ENCODE assay signal across 8 cellular contexts in genomic region chr1:21255284-21255942, GRCh38. TPM values are rescaled to one million over a fixed set of nuclear protein-coding genes. Genes with fewer than 3 reads are reported as not detected.
A peak's percentile ranks its signal among the peaks of the same experiment; 100 is the strongest.
DNase-seq lines count a peak whose midpoint lies in the region; ATAC-seq, FAIRE-seq and TF ChIP-seq lines count a peak whose summit lies in the region.

No MANE protein-coding gene starts in this region.

- no peak overlapping the region for H3K9ac ChIP-seq in SK-N-SH

- intact Hi-C loops in pancreas (cut with DNase I) (loop anchor here in 1 of 3 donors (2.0 to 5.0 kb wide), 2 partner anchors 82 to 113 kb away; no protein-coding TSS in a partner anchor), tibial artery (cut with DNase I; ENCODE audit: low total_unique reads) (no loop called here)

- H3K79me2 ChIP-seq in SK-N-SH (ENCODE audit: insufficient read depth): no peaks in the 10 kb centered on the region

- CTCF ChIA-PET in SK-N-SH (lab: Yijun Ruan, JAX): interaction anchor here (0.6 to 9.8 kb wide), 58 partner anchors 9 to 768 kb away, joined by 3 to 253 read pairs (median 6); partner anchors contain the start of gene ALPL

- no peaks in the 10 kb centered on the region for H4K20me1 ChIP-seq in SK-N-SH (ENCODE audit: insufficient read depth)

- peaks cover 3% of the 10 kb centered on the region for H3F3A ChIP-seq in SK-N-SH (replicated peaks; ENCODE audit: insufficient read depth)

- TF ChIP-seq CTCF in SK-N-SH (IDR thresholded peaks at IDR 0.05) (peak; percentile 86), pancreas (IDR thresholded peaks at IDR 0.05) (peak; percentile 64 to 75 (median 66)), tibial artery (IDR thresholded peaks at IDR 0.05) (peak; percentile 84 to 90)

- peak; percentile 99 for TF ChIP-seq RAD21 in SK-N-SH (IDR thresholded peaks at IDR 0.05; ENCODE audit: low read length)

- H3K4me1 ChIP-seq in SK-N-SH (ENCODE audit: control insufficient read depth in 1 of 2, insufficient read depth in 2 of 2, low read depth in 1 of 2, low read length in 1 of 2): peaks cover 8 to 37% of the 10 kb centered on the region in 2 experiments; a peak in 2 of 4 replicates
- peaks cover 34 to 36% (median 36%) of the 10 kb centered on the region in 3 donors for H3K4me1 ChIP-seq in pancreas
- peaks cover 0 to 51% (median 31%) of the 10 kb centered on the region in 4 donors for H3K4me1 ChIP-seq in tibial artery

- no peaks in the 10 kb centered on the region for H3K9me2 ChIP-seq in SK-N-SH

- H3K27me3 ChIP-seq in SK-N-SH (ENCODE audit: insufficient read depth) (no peaks in the 10 kb centered on the region), pancreas (no peaks in the 10 kb centered on the region), tibial artery (no peaks in the 10 kb centered on the region)

- peak; percentile 17 to 76 (median 49) for ATAC-seq in pancreas
- ATAC-seq in GM21526 (IDR thresholded peaks at IDR 0.05; ENCODE audit: low FRiP score, unreplicated experiment): no peak

- H3K9me3 ChIP-seq in SK-N-SH (no peaks in the 10 kb centered on the region), pancreas (no peaks in the 10 kb centered on the region), tibial artery (no peaks in the 10 kb centered on the region)

- WGBS in SK-N-SH (ENCODE audit: low lambda C conversion rate): 56% methylated on average over 11 of the region's 11 CpGs
- 51 to 55% methylated on average over 11 of the region's 11 CpGs for WGBS in pancreas, 2 donors

- peak in 1 of 2 experiments; percentile 26; a peak in 1 of 4 replicates for TF ChIP-seq EP300 in SK-N-SH (IDR thresholded peaks at IDR 0.05; ENCODE audit: borderline replicate concordance in 1 of 2, low read depth in 1 of 2, low read length in 1 of 2)

- DNase-seq in GF-D8 (lab: John Stamatoyannopoulos, UW): peak; percentile 14
- DNase-seq in NCI-H1105 treated with DMSO at 0.1 percent for 48 hours (lab: John Stamatoyannopoulos, UW): peak; percentile 71
- DNase-seq in SK-N-SH: peak; percentile 83
- DNase-seq in activated naive CD4-positive, alpha-beta T cell treated with Interleukin-2 at 50 U/mL for 16 hours: peak; percentile 84
- peak; percentile 92 for DNase-seq in globus pallidus (ENCODE audit: low spot score)
- DNase-seq in pancreas: peak; percentile 77 to 94 (median 89)
- DNase-seq in tibial artery: peak; percentile 91 to 93

- POLR2A ChIA-PET in SK-N-SH (lab: Yijun Ruan, JAX): interaction anchor here (0.9 to 2.4 kb wide), 10 partner anchors 19 to 113 kb away, joined by 3 to 18 read pairs (median 6); no protein-coding TSS in a partner anchor

- H3K27ac ChIP-seq in SK-N-SH (ENCODE audit: low read depth in 2 of 2, low read length in 1 of 2) (peak overlapping the region; percentile 56 to 98; a peak in 2 of 4 replicates), pancreas (peak overlapping the region in 2 of 4 donors; percentile 92 to 95), tibial artery (peak overlapping the region; percentile 55 to 80)

- H3K36me3 ChIP-seq in SK-N-SH (replicated peaks in 1 of 2; ENCODE audit: control insufficient read depth in 1 of 2, insufficient read depth in 2 of 2, low read length in 1 of 2) (peaks cover 3 to 24% of the 10 kb centered on the region in 2 experiments), pancreas (peaks cover 0 to 34% (median 9%) of the 10 kb centered on the region in 3 donors), tibial artery (peaks cover 67 to 97% (median 76%) of the 10 kb centered on the region in 3 donors)

- no peak overlapping the region for H2AFZ ChIP-seq in SK-N-SH (ENCODE audit: low read depth)

- FAIRE-seq in pancreas (lab: Jason Lieb, UNC): no peak

- no peak overlapping the region for H3K4me2 ChIP-seq in SK-N-SH

- H3K4me3 ChIP-seq in SK-N-SH (ENCODE audit: low read depth in 2 of 2, low read length in 1 of 2) (no peak overlapping the region; a peak in 1 of 4 replicates), pancreas (no peak overlapping the region), tibial artery (no peak overlapping the region)

TF ChIP-seq in SK-N-SH, 30 proteins besides CTCF, POLR2A, EP300 and RAD21:
- peak; percentile 27 for TF ChIP-seq CHD2 (IDR thresholded peaks at IDR 0.05; ENCODE audit: low read length, partially characterized antibody)
- TF ChIP-seq EZH2phosphoT487 (IDR thresholded peaks at IDR 0.05; ENCODE audit: borderline replicate concordance, low read depth): no peak
- TF ChIP-seq RXRA (IDR thresholded peaks at IDR 0.05; ENCODE audit: borderline replicate concordance, low read depth): no peak
- peak; percentile 69; the same call in 1 of the 2 replicates for TF ChIP-seq RFX5 (IDR thresholded peaks at IDR 0.05; ENCODE audit: low read length)
- TF ChIP-seq SMC3 (IDR thresholded peaks at IDR 0.05; ENCODE audit: low read depth, low read length): peak; percentile 99
- TF ChIP-seq MXI1 (IDR thresholded peaks at IDR 0.05; ENCODE audit: low read depth, low read length): peak; percentile 44; the same call in 1 of the 2 replicates
- TF ChIP-seq REST (IDR thresholded peaks at IDR 0.05; ENCODE audit: low read depth, low read length): peak; percentile 54; the same call in 1 of the 2 replicates
- 0 out of 2 replicates have a peak, but pooled peaks have one; percentile 18 for TF ChIP-seq NRF1 (IDR thresholded peaks at IDR 0.05; ENCODE audit: low read depth, low read length)
- no peak for TF ChIP-seq JUND (IDR thresholded peaks at IDR 0.05)
TF ChIP-seq in SK-N-SH: peak in this region for 6.

RNA-seq across cellular contexts. Expression of gene ECE1, which starts 34.9 kb away (rescaled TPM):
- 62.3 and 96.6 TPM in 2 replicates for polyA plus RNA-seq in SK-N-SH (2012; rRNA removed)
- polyA plus RNA-seq in SK-N-SH (2012; cell fraction: cytosol; rRNA removed): 48.1 and 60.4 TPM in 2 replicates
- polyA plus RNA-seq in SK-N-SH (2012; cell fraction: nucleus; rRNA removed): 53.0 and 69.9 TPM in 2 replicates
- total RNA-seq in pancreas: 100 to 1,000 TPM in 2 of 6 donors, 10 to 100 TPM in 4; 68.4 to 141 (median 89.1) TPM
- polyA plus RNA-seq in pancreas: 10 to 100 TPM; 38.1 to 59.8 TPM

Comparison
In these comparisons a context has a peak if more than half of its experiments do, and no peak if none do; other contexts are left out.
1. DNase-seq: peak in every context shown above with its lines; median percentile 92 in globus pallidus; 92 in tibial artery; 89 in pancreas; 84 in activated naive CD4-positive, alpha-beta T cell treated with Interleukin-2 at 50 U/mL for 16 hours; 83 in SK-N-SH; 71 in NCI-H1105 treated with DMSO at 0.1 percent for 48 hours; 14 in GF-D8.